2 cellular contexts compared by ENCODE assay signal in genomic region chr3:58235970-58236369, GRCh38.
TF ChIP-seq lines count a peak whose summit lies in the region.

No MANE protein-coding gene starts in this region.

TF ChIP-seq in IMR-90, 13 proteins besides CTCF, POLR2A, EP300 and RAD21:
- TF ChIP-seq NFE2L2 (IDR thresholded peaks at IDR 0.05; ENCODE audit: low read depth, low read length) (no peak), FOS (IDR thresholded peaks at IDR 0.05; ENCODE audit: low read depth, low read length) (no peak), MXI1 (IDR thresholded peaks at IDR 0.05; ENCODE audit: borderline replicate concordance, low read depth, low read length) (no peak), RFX5 (IDR thresholded peaks at IDR 0.05; ENCODE audit: low read depth, low read length) (no peak), ELK1 (IDR thresholded peaks at IDR 0.05; ENCODE audit: borderline replicate concordance, low read depth, low read length) (no peak), USF2 (IDR thresholded peaks at IDR 0.05; ENCODE audit: low read depth, low read length) (no peak), SMC3 (IDR thresholded peaks at IDR 0.05; ENCODE audit: low read depth, low read length) (no peak), CHD1 (IDR thresholded peaks at IDR 0.05; ENCODE audit: low read depth, low read length) (no peak), CEBPB (IDR thresholded peaks at IDR 0.05; ENCODE audit: low read depth, low read length) (no peak), MAFK (IDR thresholded peaks at IDR 0.05; ENCODE audit: low read depth, low read length) (no peak), RCOR1 (IDR thresholded peaks at IDR 0.05; ENCODE audit: insufficient replicate concordance, low read length) (no peak), BHLHE40 (IDR thresholded peaks at IDR 0.05; ENCODE audit: low read depth, low read length) (no peak)

TF ChIP-seq in H1, 55 proteins besides CTCF, POLR2A, EP300 and RAD21:
- no peak for TF ChIP-seq RFX5 (IDR thresholded peaks at IDR 0.05; ENCODE audit: borderline replicate concordance, low read depth, low read length)
- no peak for TF ChIP-seq CBX5 (IDR thresholded peaks at IDR 0.05; ENCODE audit: low read depth, low read length)
- TF ChIP-seq FOSL1 (IDR thresholded peaks at IDR 0.05; ENCODE audit: insufficient read depth, low read depth, low read length), result no peak
- TF ChIP-seq SP1 (IDR thresholded peaks at IDR 0.05; ENCODE audit: low read depth, low read length), result no peak
- TF ChIP-seq, protein P1, sequence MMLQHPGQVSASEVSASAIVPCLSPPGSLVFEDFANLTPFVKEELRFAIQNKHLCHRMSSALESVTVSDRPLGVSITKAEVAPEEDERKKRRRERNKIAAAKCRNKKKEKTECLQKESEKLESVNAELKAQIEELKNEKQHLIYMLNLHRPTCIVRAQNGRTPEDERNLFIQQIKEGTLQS (IDR thresholded peaks at IDR 0.05; ENCODE audit: insufficient read depth, low read depth, low read length), result no peak
